ENCODE assay signal across 29 cellular contexts in genomic region chr9:125075997-125076396, GRCh38.
"Had no signal": no experiment of that assay in that cellular context is flagged by ENCODE, and none has a peak within 500 bp of the region (broad histone marks: within the 10 kb centered on the region; RNA-seq: fewer than 3 reads in every experiment).

No MANE protein-coding gene starts in this region.

- ATAC-seq: activated CD8-positive, alpha-beta T cell treated with anti-CD3 and anti-CD28 coated beads for 36 hours; activated naive CD8-positive, alpha-beta T cell treated with anti-CD3 and anti-CD28 coated beads, Interleukin-2, amount 50 U/mL, for 24 hours; activated T-cell treated with anti-CD3 and anti-CD28 coated beads, Interleukin-2, amount 50 U/mL, for 4 hours had no signal

- FAIRE-seq: bronchial epithelial cell, TTC549 had no signal

- H3K27ac ChIP-seq: ascending aorta, cardiac muscle cell, VCaP had no signal

- H3K27me3 ChIP-seq: ascending aorta, cardiac muscle cell had no signal

- H3K4me1 ChIP-seq: ascending aorta had no signal

- H3K36me3 ChIP-seq: ascending aorta, cardiac muscle cell had no signal

- DNase-seq: activated B cell treated with CpG ODN at 0.5 μM for 24 hours; activated CD4-positive, alpha-beta memory T cell treated with anti-CD3 and anti-CD28 coated beads for 36 hours; activated CD4-positive, alpha-beta T cell treated with anti-CD3 and anti-CD28 coated beads for 4 hours; activated CD4-positive, alpha-beta T cell treated with anti-CD3 and anti-CD28 coated beads, Interleukin-2, amount 10 ng/mL, durations not matched to agents 24 days and 14 days; activated CD4-positive, alpha-beta T cell treated with anti-CD3 and anti-CD28 coated beads, Interleukin-2, amount 50 U/mL, for 1 hour; activated CD4-positive, alpha-beta T cell treated with anti-CD3 and anti-CD28 coated beads, Interleukin-2, amount 50 U/mL, for 4 hours; activated CD4-positive, CD25-positive, alpha-beta regulatory T cell treated with anti-CD3 and anti-CD28 coated beads, Interleukin-2, amount 50 U/mL, for 72 hours; activated CD8-positive, alpha-beta memory T cell treated with anti-CD3 and anti-CD28 coated beads, Interleukin-2, amount 50 U/mL, for 4 hours; activated CD8-positive, alpha-beta T cell treated with anti-CD3 and anti-CD28 coated beads for 36 hours; activated effector memory CD4-positive, alpha-beta T cell treated with Interleukin-2 at 50 U/mL for 16 hours; activated gamma-delta T cell; activated naive CD4-positive, alpha-beta T cell treated with anti-CD3 and anti-CD28 coated beads, Interleukin-2, amount 10 ng/mL, durations not matched to agents 7 days and 5 days; activated naive CD4-positive, alpha-beta T cell treated with Interleukin-2 at 50 U/mL for 16 hours; activated naive CD8-positive, alpha-beta T cell treated with anti-CD3 and anti-CD28 coated beads, Interleukin-2, amount 10 ng/mL, durations not matched to agents 7 days and 5 days; activated naive CD8-positive, alpha-beta T cell treated with anti-CD3 and anti-CD28 coated beads, Interleukin-2, amount 50 U/mL, for 24 hours; activated T-cell treated with anti-CD3 and anti-CD28 coated beads for 4 hours; activated T-cell treated with anti-CD3 and anti-CD28 coated beads, Interleukin-2, amount 50 U/mL, for 1 hour; activated T-cell treated with anti-CD3 and anti-CD28 coated beads, Interleukin-2, amount 50 U/mL, for 4 hours; amygdala; anterior cingulate cortex; cerebellar nuclear complex; T-helper 1 cell; T-helper 2 cell; T-helper 9 cell had no signal

- H3K9me3 ChIP-seq: ascending aorta had no signal

- H3K4me3 ChIP-seq: ascending aorta, cardiac muscle cell had no signal
